In genomic region chr2:47070920-47071824, GRCh38 we compare ENCODE assay signal across 8 cellular contexts.
DNase-seq lines count a peak whose midpoint lies in the region; ATAC-seq, FAIRE-seq and TF ChIP-seq lines count a peak whose summit lies in the region.

No MANE protein-coding gene starts in this region.

- H3K4me1 ChIP-seq in BLaER1: peaks cover 79% of the 10 kb centered on the region
- H3K4me1 ChIP-seq in tibial artery: peaks cover 18 to 94% (median 81%) of the 10 kb centered on the region in 4 donors

- H3K9me3 ChIP-seq in BLaER1 (no peaks in the 10 kb centered on the region), T-helper 17 cell (ENCODE audit: control insufficient read depth, low read length, poor library complexity, severe bottlenecking) (no peaks in the 10 kb centered on the region), tibial artery (no peaks in the 10 kb centered on the region)

- peaks cover 100% of the 10 kb centered on the region for H4K20me1 ChIP-seq in BLaER1

- peak overlapping the region; percentile 87 for H3K4me2 ChIP-seq in BLaER1

- H3K36me3 Mint-ChIP-seq in T-helper 17 cell (ENCODE audit: low read depth): peaks cover 2% of the 10 kb centered on the region

- DNase-seq in GM19239 (ENCODE audit: insufficient read length, low spot score): peak; percentile 79
- no peak for DNase-seq in T-helper 17 cell
- peak; percentile 75 for DNase-seq in mucosa of gallbladder (ENCODE audit: low spot score)
- DNase-seq in tibial artery: peak; percentile 89 to 91
- DNase-seq in HuH-7.5 (ENCODE audit: low spot score): no peak

- ATAC-seq in HG03342 (IDR thresholded peaks at IDR 0.05; ENCODE audit: unreplicated experiment) (peak; percentile 71), T-helper 17 cell (peak; percentile 53)

- H3K27me3 ChIP-seq in BLaER1 (no peaks in the 10 kb centered on the region), tibial artery (no peaks in the 10 kb centered on the region)

- no peak overlapping the region; the same call in 1 of the 2 replicates for H3K9ac ChIP-seq in BLaER1

- H3K27ac ChIP-seq in BLaER1 (peak overlapping the region; percentile 5; the same call in 1 of the 2 replicates), cingulate gyrus (ENCODE audit: low read depth, low read length) (peak overlapping the region; percentile 96), tibial artery (peak overlapping the region; percentile 94 to 95)

- FAIRE-seq in GM19239 (lab: Jason Lieb, UNC): peak; percentile 99

- intact Hi-C loops in tibial artery (cut with DNase I; ENCODE audit: low total_unique reads): no loop called here

- H3K36me3 ChIP-seq in BLaER1 (peaks cover 97% of the 10 kb centered on the region), tibial artery (peaks cover 0 to 26% (median 12%) of the 10 kb centered on the region in 3 donors)

- H3K27me3 Mint-ChIP-seq in T-helper 17 cell: no peaks in the 10 kb centered on the region

- H3K4me3 ChIP-seq in BLaER1: peak overlapping the region; percentile 20; the same call in 1 of the 2 replicates
- H3K4me3 ChIP-seq in tibial artery: no peak overlapping the region

- peak overlapping the region; percentile 83 for H3K27ac Mint-ChIP-seq in T-helper 17 cell

- peaks cover 34% of the 10 kb centered on the region for H3K4me1 Mint-ChIP-seq in T-helper 17 cell

- peak overlapping the region; percentile 75 for H3K4me3 Mint-ChIP-seq in T-helper 17 cell

- TF ChIP-seq CTCF in tibial artery (IDR thresholded peaks at IDR 0.05): no peak

Comparison
In these comparisons a context has a peak if more than half of its experiments do, and no peak if none do; other contexts are left out.
1. H3K27ac ChIP-seq: peak in every context shown above with its lines; median percentile 96 in cingulate gyrus; 94 in tibial artery; 5 in BLaER1.
2. DNase-seq: peak in GM19239 (single experiment), mucosa of gallbladder (single experiment) and tibial artery (2 of 2); none in T-helper 17 cell (0 of 3) and HuH-7.5 (single experiment).